Comparison of ENCODE assay signal across 12 cellular contexts in genomic region chr11:134578807-134579708, GRCh38.
DNase-seq lines count a peak whose midpoint lies in the region; ATAC-seq and TF ChIP-seq lines count a peak whose summit lies in the region.
"Had no signal": no experiment of that assay in that cellular context is flagged by ENCODE, and none has a peak within 500 bp of the region (broad histone marks: within the 10 kb centered on the region; RNA-seq: fewer than 3 reads in every experiment).

No MANE protein-coding gene starts in this region.

- no peaks in the 10 kb centered on the region for H3K36me3 Mint-ChIP-seq in neural crest cell (ENCODE audit: low read depth)

- H3K27me3 Mint-ChIP-seq in neural crest cell (ENCODE audit: low read depth), result no peaks in the 10 kb centered on the region

- peak overlapping the region; percentile 89 for H3K27ac Mint-ChIP-seq in neural crest cell (ENCODE audit: unreplicated experiment)
- H3K27ac Mint-ChIP-seq: T-helper 2 cell treated with Interferon-gamma antibody and Interleukin-4, amounts not matched to agents 5 μg/mL and 100 μg/mL, for 36 hours had no signal

- peak overlapping the region; percentile 44; the same call in 1 of the 2 replicates for H3K27ac ChIP-seq in VCaP
- H3K27ac ChIP-seq: body of pancreas had no signal

- peaks cover 7% of the 10 kb centered on the region for H3K4me1 Mint-ChIP-seq in neural crest cell

- no peak for ATAC-seq in GM21515 (IDR thresholded peaks at IDR 0.05; ENCODE audit: unreplicated experiment)
- no peak for ATAC-seq in HG03175 (IDR thresholded peaks at IDR 0.05; ENCODE audit: unreplicated experiment)
- ATAC-seq: activated T-cell treated with anti-CD3 and anti-CD28 coated beads, Interleukin-2, amount 50 U/mL, for 4 hours; body of pancreas had no signal

- no peak overlapping the region for H3K4me3 Mint-ChIP-seq in neural crest cell
- H3K4me3 Mint-ChIP-seq: activated T-cell treated with anti-CD3 and anti-CD28 coated beads, Interleukin-2, amount 50 U/mL, for 4 hours; T-helper 2 cell treated with Interferon-gamma antibody and Interleukin-4, amounts not matched to agents 5 μg/mL and 100 μg/mL, for 36 hours had no signal

- DNase-seq in NCI-H524 (lab: John Stamatoyannopoulos, UW) (peak; percentile 38 to 64), NCI-H524 treated with DMSO at 0.1 percent for 48 hours (lab: John Stamatoyannopoulos, UW) (no peak), GM13977 (ENCODE audit: low spot score) (no peak), neural crest cell (ENCODE audit: low read depth, low spot score) (no peak), DMS114 treated with DMSO at 0.1 percent for 48 hours (lab: John Stamatoyannopoulos, UW; ENCODE audit: unreplicated experiment) (no peak)
- DNase-seq: activated T-cell treated with anti-CD3 and anti-CD28 coated beads, Interleukin-2, amount 50 U/mL, for 4 hours; body of pancreas; stimulated activated CD8-positive, alpha-beta memory T cell treated with anti-CD3 and anti-CD28 coated beads, Interleukin-4, amount 100 ng/mL, for 48 hours had no signal

- in situ Hi-C loops in GM13977 (cut with MboI; ENCODE audit: low pct_unique_long_range_greater_than_20kb, low sequenced_read_pairs, unreplicated experiment), result no loop called here

- TF ChIP-seq CTCF in GM13977 (IDR thresholded peaks at IDR 0.05; ENCODE audit: extremely low read depth, insufficient read depth, missing control alignments) (peak; percentile 43), VCaP (conservative IDR thresholded peaks at IDR 0.05) (peak; percentile 88), neural crest cell (conservative IDR thresholded peaks at IDR 0.05) (peak; percentile 42)

- H3K9me3 Mint-ChIP-seq in neural crest cell, result no peaks in the 10 kb centered on the region
- H3K9me3 Mint-ChIP-seq: activated T-cell treated with anti-CD3 and anti-CD28 coated beads, Interleukin-2, amount 50 U/mL, for 4 hours; T-helper 2 cell treated with Interferon-gamma antibody and Interleukin-4, amounts not matched to agents 5 μg/mL and 100 μg/mL, for 36 hours had no signal

Comparison
In these comparisons a context has a peak if more than half of its experiments do, and no peak if none do; other contexts are left out.
1. DNase-seq: peak in NCI-H524 (2 of 2); none in NCI-H524 treated with DMSO at 0.1 percent for 48 hours (single experiment), GM13977 (single experiment), neural crest cell (single experiment) and DMS114 treated with DMSO at 0.1 percent for 48 hours (single experiment).
2. Peak in every context shown above with its lines, with median percentiles within 50 percentile points of each other: CTCF ChIP-seq.